ENCODE assay signal across 8 cellular contexts in the genomic region with DNA sequence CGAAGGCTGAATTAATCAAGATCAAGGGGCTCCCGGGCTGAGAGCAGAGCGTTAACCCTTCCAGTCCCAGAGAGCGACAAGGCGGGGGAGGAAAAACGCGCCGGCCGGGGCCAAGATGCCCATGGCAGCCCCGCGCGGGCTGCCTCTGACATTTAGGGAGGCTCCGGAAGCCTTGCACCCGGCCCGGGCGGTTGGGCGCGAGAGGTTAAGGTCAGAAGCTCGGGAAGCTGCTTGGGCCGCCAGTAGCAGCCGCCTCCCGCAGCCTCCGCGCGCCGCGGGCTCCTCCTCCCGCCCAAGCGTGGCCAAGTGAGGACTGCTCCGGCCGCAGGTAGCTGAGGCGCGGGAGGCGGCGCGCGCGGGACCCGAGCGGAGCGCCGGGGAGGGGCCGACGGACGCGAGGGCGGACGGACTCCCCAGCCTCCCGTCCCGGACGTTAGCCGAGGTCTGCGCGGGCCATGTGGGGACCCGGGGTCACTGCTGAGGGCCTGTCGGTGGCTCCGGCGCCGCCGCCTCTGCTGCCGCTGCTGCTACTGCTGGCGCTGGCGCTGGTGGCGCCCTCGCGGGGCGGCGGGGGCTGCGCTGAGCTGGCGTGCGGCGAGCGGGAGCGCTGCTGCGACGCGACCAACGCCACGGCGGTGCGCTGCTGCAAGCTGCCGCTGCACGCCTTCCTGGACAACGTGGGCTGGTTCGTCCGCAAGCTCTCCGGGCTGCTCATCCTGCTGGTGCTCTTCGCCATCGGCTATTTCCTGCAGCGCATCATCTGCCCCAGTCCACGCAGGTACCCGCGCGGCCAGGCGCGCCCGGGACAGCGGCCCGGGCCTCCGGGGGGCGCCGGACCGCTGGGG. TPM values are rescaled to one million over a fixed set of nuclear protein-coding genes. Genes with fewer than 3 reads are reported as not detected.
DNase-seq lines count a peak whose midpoint lies in the region; ATAC-seq and TF ChIP-seq lines count a peak whose summit lies in the region.

A gene (plus strand): TSS at position 242 of the 845 bp plus-strand sequence. CDS start 214 bp downstream, at position 456.

- H3K4me3 Mint-ChIP-seq in activated T-cell treated with anti-CD3 and anti-CD28 coated beads, Interleukin-2, amount 50 U/mL, for 24 hours = peak within 1 kb of the TSS; percentile 67
- H3K4me3 Mint-ChIP-seq in nephron = peak within 1 kb of the TSS; percentile 87 to 90 (median 89)
- H3K4me3 Mint-ChIP-seq in type B pancreatic cell = peak within 1 kb of the TSS; percentile 90

- H3K27me3 Mint-ChIP-seq in activated T-cell treated with anti-CD3 and anti-CD28 coated beads, Interleukin-2, amount 50 U/mL, for 24 hours = peaks cover 64% of the 10 kb centered on the region
- peaks cover 93% of the 10 kb centered on the region for H3K27me3 Mint-ChIP-seq in nephron (ENCODE audit: low read depth)
- H3K27me3 Mint-ChIP-seq in type B pancreatic cell = peaks cover 71% of the 10 kb centered on the region

- peaks cover 17% of the 10 kb centered on the region for H3K4me1 Mint-ChIP-seq in activated T-cell treated with anti-CD3 and anti-CD28 coated beads, Interleukin-2, amount 50 U/mL, for 24 hours (ENCODE audit: low read depth)
- H3K4me1 Mint-ChIP-seq in nephron = peaks cover 13% of the 10 kb centered on the region
- H3K4me1 Mint-ChIP-seq in type B pancreatic cell (ENCODE audit: unreplicated experiment) = peaks cover 10% of the 10 kb centered on the region

- H3K9me3 Mint-ChIP-seq in activated T-cell treated with anti-CD3 and anti-CD28 coated beads, Interleukin-2, amount 50 U/mL, for 24 hours = no peaks in the 10 kb centered on the region
- H3K9me3 Mint-ChIP-seq in nephron = no peaks in the 10 kb centered on the region
- H3K9me3 Mint-ChIP-seq in type B pancreatic cell = no peaks in the 10 kb centered on the region

- ATAC-seq in GM19438 (IDR thresholded peaks at IDR 0.05; ENCODE audit: low read depth, unreplicated experiment) = peak; percentile 82
- peak; percentile 85 for ATAC-seq in HG03439 (IDR thresholded peaks at IDR 0.05; ENCODE audit: unreplicated experiment)

- DNase-seq in COLO668 (lab: John Stamatoyannopoulos, UW; ENCODE audit: unreplicated experiment) (peak; percentile 78), NCI-H774 (lab: John Stamatoyannopoulos, UW) (peak; percentile 68), fibroblast of mammary gland (ENCODE audit: low read depth) (peak; percentile 33), type B pancreatic cell (ENCODE audit: extremely low spot score, unreplicated experiment) (peak; percentile 74)
- peak; percentile 69 for DNase-seq in activated T-cell treated with anti-CD3 and anti-CD28 coated beads, Interleukin-2, amount 50 U/mL, for 24 hours

- TF ChIP-seq CTCF in fibroblast of mammary gland (conservative IDR thresholded peaks at IDR 0.05; ENCODE audit: control insufficient read depth, insufficient read depth, low read depth, low read length) (no peak), nephron (IDR thresholded peaks at IDR 0.05; ENCODE audit: unreplicated experiment in 3 of 3) (peak in 1 of 3 experiments; percentile 14), type B pancreatic cell (conservative IDR thresholded peaks at IDR 0.05) (peak; percentile 48)

- H3K36me3 Mint-ChIP-seq in activated T-cell treated with anti-CD3 and anti-CD28 coated beads, Interleukin-2, amount 50 U/mL, for 24 hours (ENCODE audit: low read depth) = no peaks in the 10 kb centered on the region
- H3K36me3 Mint-ChIP-seq in nephron (ENCODE audit: low read depth) = no peaks in the 10 kb centered on the region
- H3K36me3 Mint-ChIP-seq in type B pancreatic cell = no peaks in the 10 kb centered on the region

- H3K27ac Mint-ChIP-seq in activated T-cell treated with anti-CD3 and anti-CD28 coated beads, Interleukin-2, amount 50 U/mL, for 24 hours = no peak within 1 kb of the TSS
- H3K27ac Mint-ChIP-seq in nephron = no peak within 1 kb of the TSS
- H3K27ac Mint-ChIP-seq in type B pancreatic cell = no peak within 1 kb of the TSS

- H3K4me3 ChIP-seq in fibroblast of mammary gland (ENCODE audit: control insufficient read depth, low read depth, low read length) = peak within 1 kb of the TSS; percentile 40

RNA-seq across cellular contexts. Expression of the gene that starts here (rescaled TPM):
- 2.6 and 2.8 TPM in 2 replicates for total RNA-seq in type B pancreatic cell (ENCODE audit: low replicate concordance)

Comparison
In these comparisons a context has a peak if more than half of its experiments do, and no peak if none do; other contexts are left out.
1. Peak in every context shown above with its lines: DNase-seq, ATAC-seq and H3K4me3 ChIP-seq.